In genomic region chr9:32579706-32580331, GRCh38 we compare ENCODE assay signal across 1 cellular context.
TF ChIP-seq lines count a peak whose summit lies in the region.

No MANE protein-coding gene starts in this region.

TF ChIP-seq in HCT116, 20 proteins besides CTCF, POLR2A, EP300 and RAD21:
- TF ChIP-seq ZFX (IDR thresholded peaks at IDR 0.05) (no peak), YY1 (IDR thresholded peaks at IDR 0.05; ENCODE audit: extremely low read depth, insufficient replicate concordance, low read depth, low read length) (peak; percentile 33)
